24 cellular contexts compared by ENCODE assay signal in the genomic region with DNA sequence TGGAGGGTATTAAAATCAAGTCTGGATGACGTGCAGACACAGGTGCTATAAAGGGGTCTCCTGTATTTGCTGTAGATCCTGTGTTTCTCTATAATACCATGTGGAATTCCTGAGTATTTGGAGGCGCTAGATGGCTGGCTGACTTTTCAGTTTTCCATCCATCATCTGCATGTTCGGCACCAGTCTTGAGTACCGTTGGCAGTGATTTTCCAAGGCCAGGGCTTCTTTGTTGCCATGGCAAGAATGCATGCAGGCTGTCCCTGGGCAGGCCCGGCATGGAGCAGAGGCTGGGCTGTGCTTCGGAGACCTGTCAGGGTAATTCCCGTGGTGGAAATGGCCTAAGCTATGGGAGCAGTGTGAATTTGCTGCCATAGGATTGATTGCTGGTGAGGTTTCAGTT.
"Had no signal": no experiment of that assay in that cellular context is flagged by ENCODE, and none has a peak within 500 bp of the region (broad histone marks: within the 10 kb centered on the region; RNA-seq: fewer than 3 reads in every experiment).

No MANE protein-coding gene starts in this region.

- H3K36me3 ChIP-seq: esophagus squamous epithelium, gastrocnemius medialis, heart right ventricle, left lung, lower lobe of right lung had no signal

- H3K27ac ChIP-seq: coronary artery, dorsolateral prefrontal cortex, esophagus squamous epithelium, gastrocnemius medialis, heart right ventricle, left lung, lower lobe of right lung had no signal

- H3K9me3 ChIP-seq: gastrocnemius medialis had no signal

- H3K4me1 ChIP-seq: gastrocnemius medialis, left lung, lower lobe of right lung had no signal

- FAIRE-seq: colon, endothelial cell of umbilical vein, islet of Langerhans, keratinocyte had no signal

- H3K27me3 ChIP-seq: dorsolateral prefrontal cortex, esophagus squamous epithelium, gastrocnemius medialis, heart right ventricle, left lung had no signal

- H3K4me3 ChIP-seq: coronary artery, dorsolateral prefrontal cortex, esophagus squamous epithelium, gastrocnemius medialis, heart right ventricle, left lung, lower lobe of right lung, mucosa of descending colon had no signal

- H3K4me3 Mint-ChIP-seq: mesothelial cell of epicardium had no signal

- DNase-seq: dermis blood vessel endothelial cell; dorsolateral prefrontal cortex; effector CD4-positive, alpha-beta T cell; effector memory CD4-positive, alpha-beta T cell; esophagus squamous epithelium; foreskin fibroblast; foreskin melanocyte; gastrocnemius medialis; glutamatergic neuron; head of caudate nucleus; heart right ventricle; hippocampal formation; left cardiac atrium; left lung; left ventricle myocardium superior; lower lobe of right lung; mesenchymal stem cell; mucosa of descending colon had no signal

- H3K27ac Mint-ChIP-seq: mesothelial cell of epicardium had no signal

- ATAC-seq: gastrocnemius medialis, heart right ventricle, left cardiac atrium, left lung, left ventricle myocardium superior, lower lobe of right lung, mucosa of descending colon had no signal
